In genomic region chr7:85890244-85890811, GRCh38 we compare ENCODE assay signal across 9 cellular contexts.
DNase-seq lines count a peak whose midpoint lies in the region; ATAC-seq and TF ChIP-seq lines count a peak whose summit lies in the region.
"Had no signal": no experiment of that assay in that cellular context is flagged by ENCODE, and none has a peak within 500 bp of the region (broad histone marks: within the 10 kb centered on the region; RNA-seq: fewer than 3 reads in every experiment).

No MANE protein-coding gene starts in this region.

- peak; percentile 61 for TF ChIP-seq CTCF in AG04450 (IDR thresholded peaks at IDR 0.05; ENCODE audit: low read depth, low read length)
- TF ChIP-seq CTCF in chondrocyte (IDR thresholded peaks at IDR 0.05): peak; percentile 90
- peak; percentile 53 to 76 (median 56) for TF ChIP-seq CTCF in nephron (IDR thresholded peaks at IDR 0.05; ENCODE audit: unreplicated experiment in 3 of 3)

- H3K36me3 Mint-ChIP-seq in chondrocyte (ENCODE audit: low read depth) (no peaks in the 10 kb centered on the region), nephron (ENCODE audit: low read depth) (no peaks in the 10 kb centered on the region)

- ATAC-seq in GM18861 (IDR thresholded peaks at IDR 0.05; ENCODE audit: unreplicated experiment) (peak; percentile 79), HG03175 (IDR thresholded peaks at IDR 0.05; ENCODE audit: unreplicated experiment) (peak; percentile 88)

- POLR2A ChIA-PET in AG04450 (lab: Yijun Ruan, JAX): no interaction called here

- H3K27me3 Mint-ChIP-seq in chondrocyte (ENCODE audit: low read depth): no peaks in the 10 kb centered on the region
- H3K27me3 Mint-ChIP-seq in nephron (ENCODE audit: low read depth): no peaks in the 10 kb centered on the region
- H3K27me3 Mint-ChIP-seq: dendritic cell treated with granulocyte-macrophage colony-stimulating factor and Interleukin-4, amounts not matched to agents 40 ng/mL and 50 ng/mL, for 4 days had no signal

- CTCF ChIA-PET in AG04450 (lab: Charles Lee): interaction anchor here (1.4 to 2.6 kb wide), 3 partner anchors 579 to 1015 kb away, joined by 4 to 21 read pairs (median 10); no protein-coding TSS in a partner anchor

- no peak overlapping the region for H3K27ac ChIP-seq in AG04450 (ENCODE audit: low read depth, low read length)

- DNase-seq in AG04450 (ENCODE audit: low read depth, low spot score) (no peak), NCI-H748 (lab: John Stamatoyannopoulos, UW; ENCODE audit: unreplicated experiment) (peak; percentile 48), chondrocyte (ENCODE audit: low spot score) (no peak), amniotic stem cell (lab: John Stamatoyannopoulos, UW) (no peak), activated gamma-delta T cell (lab: John Stamatoyannopoulos, UW) (no peak)

- no peaks in the 10 kb centered on the region for H3K9me3 ChIP-seq in AG04450 (ENCODE audit: control insufficient read depth, insufficient read depth, low read length)

- H3K9me3 Mint-ChIP-seq in chondrocyte (ENCODE audit: low read depth) (no peaks in the 10 kb centered on the region), nephron (no peaks in the 10 kb centered on the region)
- H3K9me3 Mint-ChIP-seq: dendritic cell treated with granulocyte-macrophage colony-stimulating factor and Interleukin-4, amounts not matched to agents 40 ng/mL and 50 ng/mL, for 4 days had no signal

- no peaks in the 10 kb centered on the region for H3K27me3 ChIP-seq in AG04450 (ENCODE audit: control insufficient read depth, insufficient read depth, low read length)

- H3K4me1 Mint-ChIP-seq in chondrocyte (ENCODE audit: low read depth) (no peaks in the 10 kb centered on the region), nephron (no peaks in the 10 kb centered on the region)

- H3K4me3 Mint-ChIP-seq in chondrocyte (ENCODE audit: unreplicated experiment): no peak overlapping the region
- no peak overlapping the region for H3K4me3 Mint-ChIP-seq in nephron
- H3K4me3 Mint-ChIP-seq: dendritic cell treated with granulocyte-macrophage colony-stimulating factor and Interleukin-4, amounts not matched to agents 40 ng/mL and 50 ng/mL, for 4 days had no signal

- H3K4me3 ChIP-seq in AG04450 (ENCODE audit: low read depth, low read length): no peak overlapping the region

- H3K27ac Mint-ChIP-seq in chondrocyte (ENCODE audit: unreplicated experiment) (no peak overlapping the region), nephron (no peak overlapping the region)
- H3K27ac Mint-ChIP-seq: dendritic cell treated with granulocyte-macrophage colony-stimulating factor and Interleukin-4, amounts not matched to agents 40 ng/mL and 50 ng/mL, for 4 days had no signal
